23 cellular contexts compared by ENCODE assay signal in genomic region chr16:10107081-10107480, GRCh38.
"Had no signal": no experiment of that assay in that cellular context is flagged by ENCODE, and none has a peak within 500 bp of the region (broad histone marks: within the 10 kb centered on the region; RNA-seq: fewer than 3 reads in every experiment).

No MANE protein-coding gene starts in this region.

- H3K9me3 ChIP-seq: SK-N-SH had no signal

- H3K4me3 ChIP-seq: MG63 had no signal

- H3K4me2 ChIP-seq: SK-N-SH had no signal

- DNase-seq: IMR-90, Karpas-422, KG1, MG63, NCI-H1092 treated with DMSO at 0.1 percent for 48 hours, NCI-H1436, NCI-H187, NCI-H2029, NCI-H2081 treated with DMSO at 0.1 percent for 48 hours, NCI-H2171, NCI-H226, NCI-H446, NCI-H510A, NCI-H524 treated with DMSO at 0.1 percent for 48 hours, NCI-H69, NCI-H774, PC-3, SHP77, SK-N-SH, SW 1271 had no signal

- H3K36me3 ChIP-seq: MG63 had no signal

- H3K27ac ChIP-seq: RWPE1 had no signal

- H3K27me3 ChIP-seq: MG63 had no signal

- H3K9ac ChIP-seq: SK-N-SH had no signal

- ATAC-seq: HepG2, Panc1, PC-3 had no signal
